ENCODE assay signal across 20 cellular contexts in genomic region chrX:85504381-85504780, GRCh38.
A peak's percentile ranks its signal among the peaks of the same experiment; 100 is the strongest.
DNase-seq lines count a peak whose midpoint lies in the region; ATAC-seq and TF ChIP-seq lines count a peak whose summit lies in the region.
"Had no signal": no experiment of that assay in that cellular context is flagged by ENCODE, and none has a peak within 500 bp of the region (broad histone marks: within the 10 kb centered on the region; RNA-seq: fewer than 3 reads in every experiment).

No MANE protein-coding gene starts in this region.

- intact Hi-C loops in prostate gland (cut with DNase I), result no loop called here

- no peak for TF ChIP-seq POLR2A in prostate gland (IDR thresholded peaks at IDR 0.05)

- no peaks in the 10 kb centered on the region for H3K9me2 ChIP-seq in Karpas-422 (replicated peaks; ENCODE audit: insufficient read depth, low read length)

- H2AFZ ChIP-seq in Karpas-422 (ENCODE audit: low read length), result no peak overlapping the region
- H2AFZ ChIP-seq: GM23248 had no signal

- CTCF ChIA-PET in HEK293 (lab: Yijun Ruan, JAX), result interaction anchor here (0.6 kb wide), 1 partner anchor 110 kb away, joined by 3 read pairs; no protein-coding TSS in a partner anchor

- ATAC-seq in GM21619 (IDR thresholded peaks at IDR 0.05; ENCODE audit: unreplicated experiment), result no peak
- ATAC-seq: CD8-positive, alpha-beta T cell; Panc1 had no signal

- H3K27ac ChIP-seq in HEK293 (ENCODE audit: extremely low read depth, low read depth, low read length) (no peak overlapping the region), epithelial cell of prostate (peak overlapping the region; percentile 81), prostate gland (no peak overlapping the region), Karpas-422 (ENCODE audit: low read length) (no peak overlapping the region)
- H3K27ac ChIP-seq: GM23248, SK-N-MC had no signal

- TF ChIP-seq CTCF in HEK293 (tag by site-specific recombination; IDR thresholded peaks at IDR 0.05) (no peak), prostate gland (IDR thresholded peaks at IDR 0.05) (no peak), GM10266 (IDR thresholded peaks at IDR 0.05; ENCODE audit: control insufficient read depth, insufficient read depth, low read depth, missing control alignments) (no peak)

- H3K9me3 ChIP-seq in HEK293 (ENCODE audit: control insufficient read depth, insufficient read depth, low read depth, low read length), result no peaks in the 10 kb centered on the region
- no peaks in the 10 kb centered on the region for H3K9me3 ChIP-seq in prostate gland
- no peaks in the 10 kb centered on the region for H3K9me3 ChIP-seq in Karpas-422 (ENCODE audit: low read length)

- H3K27me3 ChIP-seq in prostate gland (replicated peaks; ENCODE audit: insufficient read depth) (no peaks in the 10 kb centered on the region), Karpas-422 (ENCODE audit: low read length) (no peaks in the 10 kb centered on the region)

- DNase-seq in NCI-H82 treated with DMSO at 0.1 percent for 48 hours (lab: John Stamatoyannopoulos, UW; ENCODE audit: unreplicated experiment) (peak; percentile 90), epithelial cell of prostate (ENCODE audit: low read depth, low spot score) (no peak), prostate gland (ENCODE audit: low spot score) (no peak), Karpas-422 (no peak), GM10266 (ENCODE audit: extremely low spot score) (no peak)
- DNase-seq: C1 segment of cervical spinal cord; Calu3; CD8-positive, alpha-beta T cell; GM23248; H7; IMR-90; KG1; NCI-H1694; NCI-H2029 treated with DMSO at 0.1 percent for 48 hours; NCI-H446 treated with DMSO at 0.1 percent for 48 hours; SIG-M5 had no signal

- no peak overlapping the region for H3K4me2 ChIP-seq in Karpas-422 (ENCODE audit: low read depth, low read length, poor library complexity, severe bottlenecking)

- no peak overlapping the region for H3K9ac ChIP-seq in Karpas-422 (ENCODE audit: low read length)
- H3K9ac ChIP-seq: GM23248 had no signal

- H3K36me3 ChIP-seq in HEK293 (ENCODE audit: control insufficient read depth in 2 of 2, insufficient read depth in 1 of 2, low read length in 2 of 2) (no peaks in the 10 kb centered on the region), prostate gland (no peaks in the 10 kb centered on the region), Karpas-422 (ENCODE audit: insufficient read depth, low read length) (no peaks in the 10 kb centered on the region)

- no peaks in the 10 kb centered on the region for H3K79me2 ChIP-seq in Karpas-422 (ENCODE audit: low read length)

- no peaks in the 10 kb centered on the region for H3K4me1 ChIP-seq in HEK293 (ENCODE audit: control insufficient read depth, insufficient read depth, low read length)
- H3K4me1 ChIP-seq in prostate gland (replicated peaks), result no peaks in the 10 kb centered on the region
- no peaks in the 10 kb centered on the region for H3K4me1 ChIP-seq in Karpas-422 (ENCODE audit: low read length)

- H4K20me1 ChIP-seq in Karpas-422 (ENCODE audit: insufficient read depth, low read depth, low read length), result no peaks in the 10 kb centered on the region

- POLR2A ChIA-PET in HEK293 (lab: Yijun Ruan, JAX), result no interaction called here

- WGBS in prostate gland, result 25% methylated on average over 1 of the region's 1 CpG

- no peak overlapping the region for H3K4me3 ChIP-seq in HEK293 (ENCODE audit: low read depth, low read length)
- H3K4me3 ChIP-seq in prostate gland, result no peak overlapping the region
- H3K4me3 ChIP-seq in Karpas-422 (ENCODE audit: low read length), result no peak overlapping the region
- H3K4me3 ChIP-seq: GM23248, SK-N-MC had no signal

TF ChIP-seq in HEK293, 187 proteins besides CTCF, POLR2A, EP300 and RAD21:
- no peak for TF ChIP-seq GLIS1 (tag by site-specific recombination; IDR thresholded peaks at IDR 0.05)
- TF ChIP-seq ZNF623 (tag by site-specific recombination; IDR thresholded peaks at IDR 0.05), result no peak
- TF ChIP-seq MYNN (tag by site-specific recombination; IDR thresholded peaks at IDR 0.05; ENCODE audit: borderline replicate concordance), result no peak
- no peak for TF ChIP-seq ZNF645 (tag by site-specific recombination; IDR thresholded peaks at IDR 0.05)
- TF ChIP-seq WT1 (tag by site-specific recombination; IDR thresholded peaks at IDR 0.05), result peak; percentile 25; the same call in 1 of the 2 replicates
- TF ChIP-seq TRIM28 (IDR thresholded peaks at IDR 0.05; ENCODE audit: borderline replicate concordance, low read length), result peak; percentile 15; the same call in 1 of the 2 replicates
- no peak for TF ChIP-seq ZNF624 (tag by site-specific recombination; IDR thresholded peaks at IDR 0.05)
- TF ChIP-seq OSR2 (tag by site-specific recombination; IDR thresholded peaks at IDR 0.05), result no peak
- TF ChIP-seq ZNF747 (tag by site-specific recombination; IDR thresholded peaks at IDR 0.05), result no peak
- no peak for TF ChIP-seq ZNF473 (tag by site-specific recombination; IDR thresholded peaks at IDR 0.05)
